In the genomic region with DNA sequence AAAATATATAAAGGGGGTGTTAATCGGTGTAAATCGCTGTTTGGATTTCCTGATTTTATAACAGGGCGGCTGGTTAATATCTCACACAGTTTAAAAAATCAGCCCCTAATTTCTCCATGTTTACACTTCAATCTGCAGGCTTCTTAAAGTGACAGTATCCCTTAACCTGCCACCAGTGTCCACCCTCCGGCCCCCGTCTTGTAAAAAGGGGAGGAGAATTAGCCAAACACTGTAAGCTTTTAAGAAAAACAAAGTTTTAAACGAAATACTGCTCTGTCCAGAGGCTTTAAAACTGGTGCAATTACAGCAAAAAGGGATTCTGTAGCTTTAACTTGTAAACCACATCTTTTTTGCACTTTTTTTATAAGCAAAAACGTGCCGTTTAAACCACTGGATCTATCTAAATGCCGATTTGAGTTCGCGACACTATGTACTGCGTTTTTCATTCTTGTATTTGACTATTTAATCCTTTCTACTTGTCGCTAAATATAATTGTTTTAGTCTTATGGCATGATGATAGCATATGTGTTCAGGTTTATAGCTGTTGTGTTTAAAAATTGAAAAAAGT, we compare ENCODE assay signal across 9 cellular contexts. TPM values are rescaled to one million over a fixed set of nuclear protein-coding genes. Genes with fewer than 3 reads are reported as not detected.
DNase-seq lines count a peak whose midpoint lies in the region; ATAC-seq and TF ChIP-seq lines count a peak whose summit lies in the region.
"Had no signal": no experiment of that assay in that cellular context is flagged by ENCODE, and none has a peak within 500 bp of the region (broad histone marks: within the 10 kb centered on the region; RNA-seq: fewer than 3 reads in every experiment).

No MANE protein-coding gene starts in this region.

- DNase-seq in AG20443 (ENCODE audit: low spot score) (peak; percentile 33), KBM-7 (peak; percentile 41), colonic mucosa (peak; percentile 29), iPS-NIHi7 (ENCODE audit: extremely low spot score) (no peak), NCI-H1417 treated with DMSO at 0.1 percent for 48 hours (lab: John Stamatoyannopoulos, UW) (no peak), GOT3 (lab: John Stamatoyannopoulos, UW) (no peak)

- H3K4me3 ChIP-seq in colonic mucosa (peak overlapping the region; percentile 75), muscle layer of colon (ENCODE audit: low read depth in 1 of 2, low read length in 2 of 2) (peak overlapping the region; percentile 82 to 91)

- no peak for TF ChIP-seq CTCF in colonic mucosa (IDR thresholded peaks at IDR 0.05)

- ATAC-seq in GM19324 (IDR thresholded peaks at IDR 0.05; ENCODE audit: low FRiP score, unreplicated experiment): no peak
- ATAC-seq: HCT116 had no signal

- no peak overlapping the region for H3K27ac ChIP-seq in colonic mucosa
- peak overlapping the region; percentile 85 for H3K27ac ChIP-seq in muscle layer of colon (ENCODE audit: low read depth, low read length)

- H3K27me3 ChIP-seq in colonic mucosa (no peaks in the 10 kb centered on the region), muscle layer of colon (ENCODE audit: control insufficient read depth in 1 of 2, insufficient read depth in 2 of 2, low read length in 2 of 2) (no peaks in the 10 kb centered on the region)

- H3K36me3 ChIP-seq in colonic mucosa (no peaks in the 10 kb centered on the region), muscle layer of colon (ENCODE audit: insufficient read depth, low read length) (no peaks in the 10 kb centered on the region)

- H3K9me3 ChIP-seq in colonic mucosa (no peaks in the 10 kb centered on the region), muscle layer of colon (ENCODE audit: low read length) (no peaks in the 10 kb centered on the region)

- peak overlapping the region in 1 of 2 donors; percentile 65 for H3K9ac ChIP-seq in colonic mucosa (ENCODE audit: low read depth in 2 of 2, low read length in 2 of 2)
- peak overlapping the region; percentile 41 for H3K9ac ChIP-seq in muscle layer of colon (ENCODE audit: low read length)

- H3K4me1 ChIP-seq in colonic mucosa: no peaks in the 10 kb centered on the region
- H3K4me1 ChIP-seq in muscle layer of colon (ENCODE audit: insufficient read depth, low read length): peaks cover 20% of the 10 kb centered on the region

- in situ Hi-C loops in KBM-7 (cut with MboI; ENCODE audit: low pct_unique_long_range_greater_than_20kb, low sequenced_read_pairs): loop anchor here (25.0 kb wide), 1 partner anchor 1035 kb away; no protein-coding TSS in a partner anchor

- intact Hi-C loops in colonic mucosa (cut with DNase I): loop anchor here (2.0 kb wide), 1 partner anchor 339 kb away; no protein-coding TSS in a partner anchor

RNA-seq across cellular contexts. Expression of gene SOX4, which starts 4.2 kb away (rescaled TPM):
- total RNA-seq in colonic mucosa: 10 to 100 TPM; 45.1 to 47.0 TPM

Comparison
In these comparisons a context has a peak if more than half of its experiments do, and no peak if none do; other contexts are left out.
1. DNase-seq: peak in AG20443 (single experiment), KBM-7 (single experiment) and colonic mucosa (single experiment); none in iPS-NIHi7 (single experiment), NCI-H1417 treated with DMSO at 0.1 percent for 48 hours (single experiment) and GOT3 (single experiment).